Comparison of ENCODE assay signal across 9 cellular contexts in the genomic region with DNA sequence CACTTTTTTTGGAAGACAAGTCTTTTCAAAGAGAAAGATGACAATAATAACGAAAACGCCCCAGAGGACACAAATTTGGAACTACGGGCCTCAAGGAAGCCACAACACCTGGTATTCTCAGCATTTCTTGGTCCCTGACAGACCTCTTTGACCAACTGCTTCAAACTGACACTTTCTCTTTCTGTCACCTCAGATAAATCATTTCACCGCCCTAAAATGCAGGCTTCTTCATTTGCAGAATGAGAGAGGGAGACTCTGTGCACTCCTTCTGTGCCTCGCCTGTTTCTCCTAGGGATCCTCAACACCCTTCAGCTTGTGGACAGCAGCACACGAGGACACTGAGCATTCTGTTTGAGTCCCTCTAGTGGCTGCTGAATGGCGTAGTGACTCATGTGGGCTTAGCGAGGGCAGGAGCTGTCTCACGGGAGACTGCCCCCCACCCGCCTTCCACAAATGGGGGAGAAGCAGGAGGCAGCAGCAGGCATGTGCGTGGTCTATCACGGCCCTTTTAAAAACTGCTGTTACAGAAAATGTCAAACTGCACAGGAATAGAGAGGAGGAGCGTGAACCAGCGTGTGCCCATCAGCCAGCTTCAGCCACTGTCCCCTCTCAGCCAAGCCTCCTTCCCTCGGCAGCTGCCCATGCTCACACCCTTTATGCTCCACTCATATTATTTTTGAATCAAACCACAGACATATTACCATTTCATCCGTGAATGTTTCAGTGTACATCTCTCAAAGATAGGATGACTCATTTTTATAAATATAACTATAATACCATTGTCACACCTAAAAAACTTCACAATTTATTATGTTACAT. TPM values are rescaled to one million over a fixed set of nuclear protein-coding genes. Genes with fewer than 3 reads are reported as not detected.
DNase-seq lines count a peak whose midpoint lies in the region; ATAC-seq, FAIRE-seq and TF ChIP-seq lines count a peak whose summit lies in the region.
"Had no signal": no experiment of that assay in that cellular context is flagged by ENCODE, and none has a peak within 500 bp of the region (broad histone marks: within the 10 kb centered on the region; RNA-seq: fewer than 3 reads in every experiment).

No MANE protein-coding gene starts in this region.

- H3K4me3 ChIP-seq in NB4 (ENCODE audit: low read depth, low read length), result no peak overlapping the region
- no peak overlapping the region for H3K4me3 ChIP-seq in endothelial cell of umbilical vein (replicated peaks in 1 of 3; ENCODE audit: insufficient read depth in 1 of 3, low read depth in 1 of 3, low read length in 3 of 3)
- H3K4me3 ChIP-seq: SJCRH30 had no signal

- intact Hi-C loops in endothelial cell of umbilical vein (cut with micrococcal nuclease), result no loop called here

- no peak overlapping the region for H2AFZ ChIP-seq in endothelial cell of umbilical vein (ENCODE audit: low read depth, low read length)

- H3K36me3 Mint-ChIP-seq in osteocyte (ENCODE audit: unreplicated experiment), result peaks cover 12% of the 10 kb centered on the region

- ATAC-seq in GM18499 (IDR thresholded peaks at IDR 0.05; ENCODE audit: insufficient read depth, unreplicated experiment) (peak; percentile 39), HG02610 (IDR thresholded peaks at IDR 0.05; ENCODE audit: unreplicated experiment) (peak; percentile 52)

- no peaks in the 10 kb centered on the region for H3K36me3 ChIP-seq in endothelial cell of umbilical vein (ENCODE audit: control insufficient read depth in 2 of 2, extremely low read depth in 1 of 2, insufficient read depth in 2 of 2, low read length in 2 of 2)

- no peaks in the 10 kb centered on the region for H3K9me3 Mint-ChIP-seq in osteocyte (ENCODE audit: unreplicated experiment)

- TF ChIP-seq CTCF in NB4 (IDR thresholded peaks at IDR 0.05; ENCODE audit: low read depth, low read length) (peak; percentile 66), endothelial cell of umbilical vein (IDR thresholded peaks at IDR 0.05; ENCODE audit: extremely low read depth in 1 of 2, insufficient read depth in 1 of 2, low read depth in 1 of 2, low read length in 2 of 2) (peak; percentile 41 to 54), osteocyte (IDR thresholded peaks at IDR 0.05) (peak; percentile 55)

- no TSS peak for BruUV-seq in endothelial cell of umbilical vein (replicated peaks; lab: Mats Ljungman, UMichigan)

- no peaks in the 10 kb centered on the region for H4K20me1 ChIP-seq in endothelial cell of umbilical vein (replicated peaks; ENCODE audit: control insufficient read depth, extremely low read depth, insufficient read depth, low read length)

- H3K4me1 ChIP-seq in endothelial cell of umbilical vein (ENCODE audit: control insufficient read depth, extremely low read depth, insufficient read depth, low read length), result no peaks in the 10 kb centered on the region
- H3K4me1 ChIP-seq: SJCRH30 had no signal

- POLR2A ChIA-PET in endothelial cell of umbilical vein (lab: Charles Lee), result no interaction called here

- H3K9ac ChIP-seq in endothelial cell of umbilical vein (replicated peaks; ENCODE audit: extremely low read depth, insufficient read depth, low read length), result no peak overlapping the region

- H3K27ac ChIP-seq in endothelial cell of umbilical vein (ENCODE audit: insufficient read depth, low read depth, low read length), result no peak overlapping the region
- H3K27ac ChIP-seq: SJCRH30 had no signal

- TF ChIP-seq POLR2A in NB4 (IDR thresholded peaks at IDR 0.05; ENCODE audit: extremely low read depth, insufficient read length) (no peak), endothelial cell of umbilical vein (IDR thresholded peaks at IDR 0.05; ENCODE audit: low read depth, low read length) (no peak)

- H3K4me2 ChIP-seq in endothelial cell of umbilical vein (ENCODE audit: insufficient read depth, low read length), result no peak overlapping the region

- no peak for FAIRE-seq in endothelial cell of umbilical vein (lab: Jason Lieb, UNC)

- H3K4me1 Mint-ChIP-seq in osteocyte (ENCODE audit: unreplicated experiment), result peaks cover 2% of the 10 kb centered on the region

- H3K27ac Mint-ChIP-seq in osteocyte (ENCODE audit: unreplicated experiment), result no peak overlapping the region

- no peaks in the 10 kb centered on the region for H3K9me1 ChIP-seq in endothelial cell of umbilical vein (replicated peaks; ENCODE audit: control insufficient read depth, extremely low read depth, insufficient read depth, low read length)

- H3K27me3 ChIP-seq in endothelial cell of umbilical vein (ENCODE audit: control insufficient read depth in 2 of 2, insufficient read depth in 2 of 2, low read length in 2 of 2), result no peaks in the 10 kb centered on the region
- H3K27me3 ChIP-seq: SJCRH30 had no signal

- DNase-seq in AG08396 (ENCODE audit: low spot score) (peak; percentile 55), NB4 (ENCODE audit: low read depth) (peak; percentile 67), endothelial cell of umbilical vein (ENCODE audit: low read depth, low spot score) (peak; percentile 28), osteocyte (ENCODE audit: extremely low spot score, unreplicated experiment) (peak; percentile 60), mesenteric fat pad (ENCODE audit: low spot score) (no peak), NCI-H1694 treated with DMSO at 0.1 percent for 48 hours (lab: John Stamatoyannopoulos, UW) (no peak)

- CTCF ChIA-PET in endothelial cell of umbilical vein (lab: Charles Lee), result interaction anchor here (0.5 to 1.9 kb wide), 17 partner anchors 11 to 780 kb away, joined by 3 to 11 read pairs (median 3); partner anchors contain the start of gene GSDME

- dilution Hi-C loops in endothelial cell of umbilical vein (cut with MboI; ENCODE audit: extremely low pct_ligation_motif_present, low sequenced_read_pairs), result no loop called here

- no peak overlapping the region for H3K4me3 Mint-ChIP-seq in osteocyte (ENCODE audit: unreplicated experiment)

- H3K79me2 ChIP-seq in endothelial cell of umbilical vein (ENCODE audit: control insufficient read depth, insufficient read depth, low read length), result no peaks in the 10 kb centered on the region

- no peaks in the 10 kb centered on the region for H3K9me3 ChIP-seq in endothelial cell of umbilical vein (replicated peaks; ENCODE audit: control insufficient read depth, insufficient read depth, low read length)
- H3K9me3 ChIP-seq: SJCRH30 had no signal

- no peaks in the 10 kb centered on the region for H3K27me3 Mint-ChIP-seq in osteocyte (ENCODE audit: unreplicated experiment)

TF ChIP-seq in endothelial cell of umbilical vein, 7 proteins besides CTCF, POLR2A, EP300 and RAD21:
- TF ChIP-seq POLR2AphosphoS5 (IDR thresholded peaks at IDR 0.05; ENCODE audit: insufficient read depth, low read depth, low read length) (no peak), EZH2 (IDR thresholded peaks at IDR 0.05; ENCODE audit: borderline replicate concordance, low read depth, low read length, severe bottlenecking) (no peak), FOS (IDR thresholded peaks at IDR 0.05; ENCODE audit: borderline replicate concordance, insufficient read depth, low read length) (no peak), MYC (IDR thresholded peaks at IDR 0.05; ENCODE audit: low read depth, low read length) (no peak), GATA2 (IDR thresholded peaks at IDR 0.05; ENCODE audit: insufficient read depth, insufficient read length, low read depth, low read length) (no peak), JUN (IDR thresholded peaks at IDR 0.05; ENCODE audit: borderline replicate concordance, insufficient read depth, insufficient read length, low read depth) (no peak)
- TF ChIP-seq, protein P1, sequence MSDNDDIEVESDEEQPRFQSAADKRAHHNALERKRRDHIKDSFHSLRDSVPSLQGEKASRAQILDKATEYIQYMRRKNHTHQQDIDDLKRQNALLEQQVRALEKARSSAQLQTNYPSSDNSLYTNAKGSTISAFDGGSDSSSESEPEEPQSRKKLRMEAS (IDR thresholded peaks at IDR 0.05; ENCODE audit: insufficient read depth, insufficient read length), result no peak

RNA-seq across cellular contexts. Expression of gene GSDME, which starts 41.4 kb away (rescaled TPM):
- total RNA-seq in endothelial cell of umbilical vein (21.3 and 23.4 TPM in 2 replicates), osteocyte (10.2 and 11.9 TPM in 2 replicates), mesenteric fat pad (12.9 TPM)
- 18.0 and 21.1 TPM in 2 replicates for polyA plus RNA-seq in endothelial cell of umbilical vein
- 21.2 and 22.6 TPM in 2 replicates for polyA plus RNA-seq in endothelial cell of umbilical vein (2011; cell fraction: cytosol; rRNA removed)
- polyA plus RNA-seq in endothelial cell of umbilical vein (2011; cell fraction: nucleus; rRNA removed), result 35.9 and 37.7 TPM in 2 replicates
- 31.1 and 36.7 TPM in 2 replicates for polyA plus RNA-seq in endothelial cell of umbilical vein (2012)
- 31.2 and 45.3 TPM in 2 replicates for polyA minus RNA-seq in endothelial cell of umbilical vein
- polyA minus RNA-seq in endothelial cell of umbilical vein (2011; cell fraction: cytosol; rRNA and poly(A)+ RNA removed), result 14.7 TPM
- polyA minus RNA-seq in endothelial cell of umbilical vein (2011; cell fraction: nucleus; rRNA and poly(A)+ RNA removed), result 18.1 and 27.4 TPM in 2 replicates

Comparison
In these comparisons a context has a peak if more than half of its experiments do, and no peak if none do; other contexts are left out.
1. DNase-seq: peak in AG08396 (single experiment), NB4 (single experiment), endothelial cell of umbilical vein (single experiment) and osteocyte (single experiment); none in mesenteric fat pad (single experiment) and NCI-H1694 treated with DMSO at 0.1 percent for 48 hours (single experiment).
2. Peak in every context shown above with its lines, with median percentiles within 50 percentile points of each other: CTCF ChIP-seq.